14 cellular contexts compared by ENCODE assay signal in genomic region chr11:32426819-32427615, GRCh38. TPM values are rescaled to one million over a fixed set of nuclear protein-coding genes. Genes with fewer than 3 reads are reported as not detected.
DNase-seq lines count a peak whose midpoint lies in the region; ATAC-seq and TF ChIP-seq lines count a peak whose summit lies in the region.
"Had no signal": no experiment of that assay in that cellular context is flagged by ENCODE, and none has a peak within 500 bp of the region (broad histone marks: within the 10 kb centered on the region; RNA-seq: fewer than 3 reads in every experiment).

No MANE protein-coding gene starts in this region.

- H3K4ac ChIP-seq in neuronal stem cell (ENCODE audit: low read length), result no peak overlapping the region

- H2AFZ ChIP-seq in neuronal stem cell (ENCODE audit: low read length), result peak overlapping the region; percentile 61

- H3K4me1 ChIP-seq in left ventricle myocardium inferior (peaks cover 41% of the 10 kb centered on the region), neuronal stem cell (ENCODE audit: control insufficient read depth in 2 of 2, insufficient read depth in 1 of 2, low read depth in 1 of 2, low read length in 2 of 2) (peaks cover 0 to 8% of the 10 kb centered on the region in 2 donors)

- peak; percentile 49 for DNase-seq in T-helper 22 cell (ENCODE audit: low read depth)
- DNase-seq in left ventricle myocardium inferior, result peak; percentile 63
- no peak for DNase-seq in neuronal stem cell (ENCODE audit: low spot score)
- DNase-seq in C1 segment of cervical spinal cord (lab: John Stamatoyannopoulos, UW), result no peak
- no peak for DNase-seq in kidney tubule cell (ENCODE audit: low spot score)
- no peak for DNase-seq in SW 1271 (lab: John Stamatoyannopoulos, UW)
- DNase-seq: activated naive CD8-positive, alpha-beta T cell treated with anti-CD3 and anti-CD28 coated beads, Interleukin-2, amount 10 ng/mL, durations not matched to agents 7 days and 5 days; Calu3; NCI-H2029; sigmoid colon had no signal

- no peak for TF ChIP-seq CTCF in left ventricle myocardium inferior (IDR thresholded peaks at IDR 0.05; ENCODE audit: borderline replicate concordance)

- peak overlapping the region; percentile 56 for H3K4me3 ChIP-seq in left ventricle myocardium inferior
- peak overlapping the region in 1 of 2 donors; percentile 67 for H3K4me3 ChIP-seq in neuronal stem cell (ENCODE audit: low read length in 2 of 2)

- H3K27ac ChIP-seq in left ventricle myocardium inferior (replicated peaks) (peak overlapping the region; percentile 63), neuronal stem cell (replicated peaks; ENCODE audit: low read length) (no peak overlapping the region)
- H3K27ac ChIP-seq: sigmoid colon had no signal

- H4K91ac ChIP-seq in neuronal stem cell (ENCODE audit: low read depth, low read length, poor library complexity), result no peak overlapping the region

- H3K36me3 ChIP-seq in left ventricle myocardium inferior (no peaks in the 10 kb centered on the region), neuronal stem cell (replicated peaks in 1 of 2; ENCODE audit: control insufficient read depth in 2 of 2, insufficient read depth in 2 of 2, low read length in 2 of 2) (no peaks in the 10 kb centered on the region)
- H3K36me3 ChIP-seq: sigmoid colon had no signal

- H2AK5ac ChIP-seq in neuronal stem cell (ENCODE audit: low read depth, low read length), result no peak overlapping the region

- no CpG with 5 or more reads among the region's 59 CpGs for WGBS in neuronal stem cell (ENCODE audit: extremely low coverage in 2 of 2, insufficient read length in 2 of 2, insufficient replicate concordance in 1 of 2), 2 donors

- no peak overlapping the region for H2BK12ac ChIP-seq in neuronal stem cell (ENCODE audit: low read length)

- ATAC-seq in GM18868 (IDR thresholded peaks at IDR 0.05; ENCODE audit: unreplicated experiment) (peak; percentile 43), HG03354 (IDR thresholded peaks at IDR 0.05; ENCODE audit: poor library complexity, severe bottlenecking, unreplicated experiment) (no peak)
- ATAC-seq: left lobe of liver, Panc1 had no signal

- H2BK5ac ChIP-seq in neuronal stem cell (ENCODE audit: low read length), result no peak overlapping the region

- no peak overlapping the region for H2BK15ac ChIP-seq in neuronal stem cell (ENCODE audit: low read length)

- intact Hi-C loops in left ventricle myocardium inferior (cut with micrococcal nuclease), result no loop called here

- H3K4me2 ChIP-seq in neuronal stem cell (ENCODE audit: insufficient read depth, low read length, poor library complexity, severe bottlenecking), result peak overlapping the region; percentile 73

- no peaks in the 10 kb centered on the region for H3K79me1 ChIP-seq in neuronal stem cell (ENCODE audit: low read depth, low read length)

- H3K27me3 ChIP-seq in left ventricle myocardium inferior (ENCODE audit: low read depth), result peaks cover 96% of the 10 kb centered on the region
- peaks cover 43 to 96% (median 81%) of the 10 kb centered on the region in 3 experiments for H3K27me3 ChIP-seq in neuronal stem cell (ENCODE audit: control insufficient read depth in 3 of 3, insufficient read depth in 3 of 3, low read depth in 1 of 3, low read length in 3 of 3)

- H3K18ac ChIP-seq in neuronal stem cell (ENCODE audit: low read length), result peak overlapping the region; percentile 65

- peak overlapping the region; percentile 14 for H3K23ac ChIP-seq in neuronal stem cell (ENCODE audit: low read depth, low read length, poor library complexity)

- H3K14ac ChIP-seq in neuronal stem cell (ENCODE audit: low read length), result no peak overlapping the region

- H2BK120ac ChIP-seq in neuronal stem cell (ENCODE audit: low read depth, low read length), result no peak overlapping the region

- H3K9ac ChIP-seq in neuronal stem cell (ENCODE audit: low read depth, low read length, poor library complexity), result no peak overlapping the region

- H3K9me3 ChIP-seq in left ventricle myocardium inferior (replicated peaks) (no peaks in the 10 kb centered on the region), neuronal stem cell (replicated peaks in 1 of 2; ENCODE audit: control insufficient read depth in 2 of 2, insufficient read depth in 1 of 2, low read depth in 1 of 2, low read length in 2 of 2) (peaks cover 0 to 5% of the 10 kb centered on the region in 2 donors)
- H3K9me3 ChIP-seq: sigmoid colon had no signal

- no peak overlapping the region for H4K8ac ChIP-seq in neuronal stem cell (ENCODE audit: low read depth, low read length)

RNA-seq across cellular contexts. Expression of gene WT1, which starts 8.3 kb away (rescaled TPM):
- total RNA-seq in left ventricle myocardium inferior, result 2.0 TPM
- polyA plus RNA-seq in neuronal stem cell (2013, experiment 1 of 2), result not detected
- polyA plus RNA-seq in neuronal stem cell (2013, experiment 2 of 2), result not detected
- total RNA-seq: activated naive CD8-positive, alpha-beta T cell treated with anti-CD3 and anti-CD28 coated beads, Interleukin-2, amount 10 ng/mL, durations not matched to agents 7 days and 5 days; Calu3; left lobe of liver had no signal

Comparison
In these comparisons a context has a peak if more than half of its experiments do, and no peak if none do; other contexts are left out.
1. DNase-seq: peak in T-helper 22 cell (single experiment) and left ventricle myocardium inferior (single experiment); none in neuronal stem cell (single experiment), C1 segment of cervical spinal cord (0 of 14), kidney tubule cell (single experiment) and SW 1271 (0 of 2).